1 cellular context compared by ENCODE assay signal in the genomic region with DNA sequence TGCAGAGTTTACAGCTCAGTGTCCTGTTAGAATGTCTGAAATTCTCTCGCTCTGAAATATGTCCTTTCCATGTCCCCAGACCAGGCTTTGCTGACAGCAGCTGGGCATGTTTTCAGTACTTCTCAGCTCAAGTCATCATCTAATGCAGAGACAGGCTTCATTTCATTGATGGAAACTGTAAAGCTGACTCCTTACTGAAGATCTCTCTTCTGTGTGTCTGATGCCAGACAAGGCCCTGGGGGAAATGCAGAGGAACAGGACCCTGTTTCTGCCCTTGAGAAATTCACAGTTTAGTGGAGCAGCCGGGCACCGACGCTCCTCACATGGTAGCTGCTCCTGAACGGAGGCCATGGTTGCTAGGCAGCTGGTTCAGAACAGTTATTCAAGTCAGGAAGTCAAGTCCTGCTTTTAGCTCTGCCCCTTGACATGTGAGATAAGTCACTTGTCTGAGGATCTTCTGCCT.
TF ChIP-seq lines count a peak whose summit lies in the region.

No MANE protein-coding gene starts in this region.

TF ChIP-seq in SK-N-SH, 30 proteins besides CTCF, POLR2A, EP300 and RAD21:
- TF ChIP-seq, protein P1, sequence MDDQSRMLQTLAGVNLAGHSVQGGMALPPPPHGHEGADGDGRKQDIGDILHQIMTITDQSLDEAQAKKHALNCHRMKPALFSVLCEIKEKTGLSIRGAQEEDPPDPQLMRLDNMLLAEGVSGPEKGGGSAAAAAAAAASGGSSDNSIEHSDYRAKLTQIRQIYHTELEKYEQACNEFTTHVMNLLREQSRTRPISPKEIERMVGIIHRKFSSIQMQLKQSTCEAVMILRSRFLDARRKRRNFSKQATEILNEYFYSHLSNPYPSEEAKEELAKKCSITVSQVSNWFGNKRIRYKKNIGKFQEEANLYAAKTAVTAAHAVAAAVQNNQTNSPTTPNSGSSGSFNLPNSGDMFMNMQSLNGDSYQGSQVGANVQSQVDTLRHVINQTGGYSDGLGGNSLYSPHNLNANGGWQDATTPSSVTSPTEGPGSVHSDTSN (IDR thresholded peaks at IDR 0.05): no peak
- TF ChIP-seq CHD2 (IDR thresholded peaks at IDR 0.05; ENCODE audit: low read length, partially characterized antibody) (peak; percentile 27), TCF12 (IDR thresholded peaks at IDR 0.05) (no peak), RCOR1 (IDR thresholded peaks at IDR 0.05; ENCODE audit: low read length) (no peak)
- TF ChIP-seq, protein P2, sequence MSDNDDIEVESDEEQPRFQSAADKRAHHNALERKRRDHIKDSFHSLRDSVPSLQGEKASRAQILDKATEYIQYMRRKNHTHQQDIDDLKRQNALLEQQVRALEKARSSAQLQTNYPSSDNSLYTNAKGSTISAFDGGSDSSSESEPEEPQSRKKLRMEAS (IDR thresholded peaks at IDR 0.05; ENCODE audit: low read depth): no peak
